Comparison of ENCODE assay signal across 8 cellular contexts in the genomic region with DNA sequence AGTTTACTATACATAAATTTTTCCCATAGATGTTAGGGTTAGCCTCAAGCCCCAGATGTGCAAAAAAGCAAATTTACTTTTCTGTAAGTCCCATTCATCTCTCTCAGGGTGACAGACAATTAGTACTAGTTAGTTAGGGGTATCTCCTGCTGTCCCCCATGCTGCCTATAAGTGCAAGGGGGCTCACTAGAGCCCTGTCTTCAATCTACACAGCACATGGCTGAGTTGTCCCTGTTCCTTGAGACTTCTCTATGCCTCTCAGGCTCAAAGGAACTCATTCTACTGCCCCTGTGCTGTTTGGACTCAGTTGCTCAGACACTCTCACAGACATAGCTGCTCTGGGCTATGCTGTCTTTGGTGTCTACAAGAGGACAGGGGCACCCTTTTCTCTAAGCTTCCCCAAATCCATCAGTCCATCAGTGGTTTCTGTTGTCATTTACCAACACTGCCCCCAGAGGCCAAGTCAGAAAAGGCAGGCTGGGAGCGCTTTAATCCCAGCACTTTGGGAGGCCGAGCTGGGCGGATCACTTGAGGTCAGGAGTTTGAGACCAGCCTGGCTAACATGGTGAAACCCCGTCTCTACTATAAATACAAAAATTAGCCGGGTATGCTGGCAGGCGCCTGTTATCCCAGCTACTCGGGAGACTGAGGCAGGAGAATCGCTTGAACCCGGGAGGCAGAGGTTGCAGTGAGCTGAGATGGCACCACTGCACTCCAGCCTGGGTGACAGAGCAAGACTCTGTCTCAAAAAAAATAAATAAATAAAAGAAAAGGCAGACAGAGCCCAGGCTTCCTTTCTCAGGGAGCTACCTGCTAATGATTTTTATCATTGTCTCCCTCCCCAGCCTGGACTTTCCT. TPM values are rescaled to one million over a fixed set of nuclear protein-coding genes. Genes with fewer than 3 reads are reported as not detected.
DNase-seq lines count a peak whose midpoint lies in the region; ATAC-seq and TF ChIP-seq lines count a peak whose summit lies in the region.

No MANE protein-coding gene starts in this region.

- intact Hi-C loops in activated CD4-positive, alpha-beta T cell treated with anti-CD3 and anti-CD28 coated beads, Interleukin-2, amount 10 ng/mL, durations not matched to agents 24 days and 14 days (cut with micrococcal nuclease): no loop called here

- ATAC-seq in GM18867 (IDR thresholded peaks at IDR 0.05; ENCODE audit: unreplicated experiment) (peak; percentile 75), HG03196 (IDR thresholded peaks at IDR 0.05; ENCODE audit: unreplicated experiment) (no peak)

- no peaks in the 10 kb centered on the region for H3K36me3 Mint-ChIP-seq in activated CD4-positive, alpha-beta T cell treated with anti-CD3 and anti-CD28 coated beads, Interleukin-2, amount 10 ng/mL, durations not matched to agents 24 days and 14 days (ENCODE audit: low read depth)

- no peak overlapping the region for H3K27ac Mint-ChIP-seq in activated CD4-positive, alpha-beta T cell treated with anti-CD3 and anti-CD28 coated beads, Interleukin-2, amount 10 ng/mL, durations not matched to agents 24 days and 14 days

- H3K4me3 Mint-ChIP-seq in activated CD4-positive, alpha-beta T cell treated with anti-CD3 and anti-CD28 coated beads, Interleukin-2, amount 10 ng/mL, durations not matched to agents 24 days and 14 days: no peak overlapping the region

- H3K4me3 ChIP-seq in epithelial cell of esophagus (ENCODE audit: low read length): no peak overlapping the region
- no peak overlapping the region for H3K4me3 ChIP-seq in neutrophil (ENCODE audit: low read depth in 1 of 2, low read length in 1 of 2)

- peaks cover 26% of the 10 kb centered on the region for H3K27me3 Mint-ChIP-seq in activated CD4-positive, alpha-beta T cell treated with anti-CD3 and anti-CD28 coated beads, Interleukin-2, amount 10 ng/mL, durations not matched to agents 24 days and 14 days

- no peak overlapping the region for H3K27ac ChIP-seq in neutrophil

- no peaks in the 10 kb centered on the region for H3K9me3 ChIP-seq in neutrophil

- peak; percentile 40 for DNase-seq in AG08396 (ENCODE audit: low spot score)
- DNase-seq in activated CD4-positive, alpha-beta T cell treated with anti-CD3 and anti-CD28 coated beads, Interleukin-2, amount 10 ng/mL, durations not matched to agents 24 days and 14 days: peak; percentile 79
- DNase-seq in epithelial cell of esophagus (ENCODE audit: low read depth): peak; percentile 36
- no peak for DNase-seq in NCI-H2081 treated with DMSO at 0.1 percent for 48 hours (lab: John Stamatoyannopoulos, UW)

- H3K4me1 Mint-ChIP-seq in activated CD4-positive, alpha-beta T cell treated with anti-CD3 and anti-CD28 coated beads, Interleukin-2, amount 10 ng/mL, durations not matched to agents 24 days and 14 days: no peaks in the 10 kb centered on the region

- H3K27me3 ChIP-seq in neutrophil: peaks cover 5% of the 10 kb centered on the region

- peak; percentile 75 for TF ChIP-seq CTCF in LNCAP (IDR thresholded peaks at IDR 0.05)
- peak; percentile 68 for TF ChIP-seq CTCF in epithelial cell of esophagus (IDR thresholded peaks at IDR 0.05; ENCODE audit: insufficient read depth, low read depth, low read length, missing control alignments)
- peak; percentile 26 for TF ChIP-seq CTCF in neutrophil (IDR thresholded peaks at IDR 0.05)

- no peaks in the 10 kb centered on the region for H3K36me3 ChIP-seq in neutrophil

- H3K9me3 Mint-ChIP-seq in activated CD4-positive, alpha-beta T cell treated with anti-CD3 and anti-CD28 coated beads, Interleukin-2, amount 10 ng/mL, durations not matched to agents 24 days and 14 days: no peaks in the 10 kb centered on the region

- peaks cover 7 to 8% of the 10 kb centered on the region in 2 experiments for H3K4me1 ChIP-seq in neutrophil (ENCODE audit: control insufficient read depth in 1 of 2, insufficient read depth in 1 of 2, low read depth in 1 of 2, low read length in 1 of 2)

RNA-seq across cellular contexts. Expression of a gene that starts 31.4 kb away (rescaled TPM):
- not detected in 2 replicates for total RNA-seq in activated CD4-positive, alpha-beta T cell treated with anti-CD3 and anti-CD28 coated beads, Interleukin-2, amount 10 ng/mL, durations not matched to agents 24 days and 14 days
